Comparison of ENCODE assay signal across 16 cellular contexts in genomic region chr12:72330291-72330690, GRCh38. TPM values are rescaled to one million over a fixed set of nuclear protein-coding genes. Genes with fewer than 3 reads are reported as not detected.
A peak's percentile ranks its signal among the peaks of the same experiment; 100 is the strongest.
DNase-seq lines count a peak whose midpoint lies in the region; ATAC-seq and TF ChIP-seq lines count a peak whose summit lies in the region.
"Had no signal": no experiment of that assay in that cellular context is flagged by ENCODE, and none has a peak within 500 bp of the region (broad histone marks: within the 10 kb centered on the region; RNA-seq: fewer than 3 reads in every experiment).

No MANE protein-coding gene starts in this region.

- DNase-seq in AG09309 (ENCODE audit: low read depth) (peak; percentile 50), M059J (ENCODE audit: low read depth) (peak; percentile 79), fibroblast of gingiva (ENCODE audit: low read depth) (peak; percentile 80), neural progenitor cell (ENCODE audit: low spot score) (peak; percentile 70), NCI-H2171 (lab: John Stamatoyannopoulos, UW) (no peak), SIG-M5 treated with dmso at 0.1 percent for 504 hours (lab: John Stamatoyannopoulos, UW; ENCODE audit: unreplicated experiment) (no peak)
- DNase-seq in activated CD4-positive, alpha-beta T cell treated with anti-CD3 and anti-CD28 coated beads, Interleukin-2, amount 10 ng/mL, durations not matched to agents 24 days and 14 days = no peak
- DNase-seq: activated CD8-positive, alpha-beta memory T cell treated with anti-CD3 and anti-CD28 coated beads for 24 hours; activated gamma-delta T cell; effector CD8-positive, alpha-beta T cell; NCI-H1105; NCI-H524; SIG-M5; stimulated activated CD4-positive, alpha-beta T cell treated with anti-CD3 and anti-CD28 coated beads, Interleukin-12 subunit alpha, Interleukin-12 subunit beta, amount 100 ng/mL, for 4 hours had no signal

- H3K4me3 ChIP-seq in AG09309 (ENCODE audit: control insufficient read depth, low read depth, low read length) (no peak overlapping the region; the same call in 1 of the 2 replicates), neural progenitor cell (no peak overlapping the region)
- H3K4me3 ChIP-seq: breast epithelium had no signal

- no peak overlapping the region for H3K4me3 Mint-ChIP-seq in neural progenitor cell
- no peak overlapping the region for H3K4me3 Mint-ChIP-seq in activated CD4-positive, alpha-beta T cell treated with anti-CD3 and anti-CD28 coated beads, Interleukin-2, amount 10 ng/mL, durations not matched to agents 24 days and 14 days

- H3K9me3 Mint-ChIP-seq in neural progenitor cell = no peaks in the 10 kb centered on the region
- no peaks in the 10 kb centered on the region for H3K9me3 Mint-ChIP-seq in activated CD4-positive, alpha-beta T cell treated with anti-CD3 and anti-CD28 coated beads, Interleukin-2, amount 10 ng/mL, durations not matched to agents 24 days and 14 days

- H3F3A ChIP-seq in neural progenitor cell (ENCODE audit: low read depth) = no peaks in the 10 kb centered on the region

- H3K27ac Mint-ChIP-seq in neural progenitor cell = no peak overlapping the region
- H3K27ac Mint-ChIP-seq in activated CD4-positive, alpha-beta T cell treated with anti-CD3 and anti-CD28 coated beads, Interleukin-2, amount 10 ng/mL, durations not matched to agents 24 days and 14 days = no peak overlapping the region

- H3K9me3 ChIP-seq in neural progenitor cell (ENCODE audit: low read depth) = no peaks in the 10 kb centered on the region
- H3K9me3 ChIP-seq: breast epithelium had no signal

- H3K27ac ChIP-seq in neural progenitor cell = no peak overlapping the region
- H3K27ac ChIP-seq: breast epithelium had no signal

- no peak overlapping the region for H3K9ac ChIP-seq in neural progenitor cell

- H3K79me2 ChIP-seq in neural progenitor cell (ENCODE audit: low read depth) = no peaks in the 10 kb centered on the region

- no peak for ATAC-seq in GM21737 (IDR thresholded peaks at IDR 0.05; ENCODE audit: unreplicated experiment)

- H3K27me3 ChIP-seq in neural progenitor cell = no peaks in the 10 kb centered on the region
- H3K27me3 ChIP-seq: breast epithelium had no signal

- peak overlapping the region; percentile 53 for H2AFZ ChIP-seq in neural progenitor cell (replicated peaks)

- no peak for TF ChIP-seq CTCF in AG09309 (IDR thresholded peaks at IDR 0.05; ENCODE audit: control insufficient read depth, insufficient read depth, low read depth, low read length, missing control alignments)
- TF ChIP-seq CTCF in neural progenitor cell (IDR thresholded peaks at IDR 0.05) = peak; percentile 20

- H3K4me1 Mint-ChIP-seq in neural progenitor cell = no peaks in the 10 kb centered on the region
- H3K4me1 Mint-ChIP-seq in activated CD4-positive, alpha-beta T cell treated with anti-CD3 and anti-CD28 coated beads, Interleukin-2, amount 10 ng/mL, durations not matched to agents 24 days and 14 days = no peaks in the 10 kb centered on the region

- peaks cover 3% of the 10 kb centered on the region for H3K27me3 Mint-ChIP-seq in neural progenitor cell (ENCODE audit: insufficient read depth, low read depth)
- no peaks in the 10 kb centered on the region for H3K27me3 Mint-ChIP-seq in activated CD4-positive, alpha-beta T cell treated with anti-CD3 and anti-CD28 coated beads, Interleukin-2, amount 10 ng/mL, durations not matched to agents 24 days and 14 days

- intact Hi-C loops in activated CD4-positive, alpha-beta T cell treated with anti-CD3 and anti-CD28 coated beads, Interleukin-2, amount 10 ng/mL, durations not matched to agents 24 days and 14 days (cut with micrococcal nuclease) = no loop called here

- H3K36me3 Mint-ChIP-seq in neural progenitor cell = no peaks in the 10 kb centered on the region
- H3K36me3 Mint-ChIP-seq in activated CD4-positive, alpha-beta T cell treated with anti-CD3 and anti-CD28 coated beads, Interleukin-2, amount 10 ng/mL, durations not matched to agents 24 days and 14 days (ENCODE audit: low read depth) = no peaks in the 10 kb centered on the region

- no peaks in the 10 kb centered on the region for H3K36me3 ChIP-seq in neural progenitor cell
- H3K36me3 ChIP-seq: breast epithelium had no signal

- peaks cover 6% of the 10 kb centered on the region for H3K4me1 ChIP-seq in neural progenitor cell
- H3K4me1 ChIP-seq: breast epithelium had no signal

- H4K20me1 ChIP-seq in neural progenitor cell (ENCODE audit: low read depth) = no peaks in the 10 kb centered on the region

- H3K4me2 ChIP-seq in neural progenitor cell = no peak overlapping the region

RNA-seq across cellular contexts. Expression of gene TRHDE, which starts 58.1 kb away (rescaled TPM):
- 9.1 and 9.5 TPM in 2 replicates for total RNA-seq in M059J (2014; rRNA removed; shearing (Covaris generic))
- 0.22 and 4.5 TPM in 2 replicates for total RNA-seq in neural progenitor cell (ENCODE audit: low replicate concordance)
- total RNA-seq in activated CD4-positive, alpha-beta T cell treated with anti-CD3 and anti-CD28 coated beads, Interleukin-2, amount 10 ng/mL, durations not matched to agents 24 days and 14 days = not detected in 2 replicates

Comparison
In these comparisons a context has a peak if more than half of its experiments do, and no peak if none do; other contexts are left out.
1. DNase-seq: peak in AG09309 (single experiment), M059J (single experiment), fibroblast of gingiva (single experiment) and neural progenitor cell (single experiment); none in activated CD4-positive, alpha-beta T cell treated with anti-CD3 and anti-CD28 coated beads, Interleukin-2, amount 10 ng/mL, durations not matched to agents 24 days and 14 days (single experiment), NCI-H2171 (single experiment) and SIG-M5 treated with dmso at 0.1 percent for 504 hours (single experiment).